ENCODE assay signal across 30 cellular contexts in the genomic region with DNA sequence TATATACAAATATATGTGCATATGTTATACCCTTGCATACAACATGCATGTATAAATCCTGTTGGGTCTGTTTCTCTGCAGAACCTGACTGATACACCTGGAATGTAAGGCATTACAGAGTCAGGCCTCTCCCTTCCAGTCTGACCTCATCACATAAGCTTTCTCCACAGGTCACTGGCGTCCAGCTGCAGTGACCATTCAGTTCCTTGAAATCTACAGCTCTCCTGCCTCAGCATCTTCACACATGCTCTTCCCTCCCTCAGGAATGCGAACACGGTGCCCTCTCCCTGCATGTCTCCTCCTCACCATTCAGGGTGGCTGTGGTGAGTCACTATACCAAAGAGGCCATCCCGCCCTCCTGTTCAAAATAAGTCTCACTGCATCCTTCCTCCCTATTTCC.
DNase-seq lines count a peak whose midpoint lies in the region; ATAC-seq, FAIRE-seq and TF ChIP-seq lines count a peak whose summit lies in the region.
"Had no signal": no experiment of that assay in that cellular context is flagged by ENCODE, and none has a peak within 500 bp of the region (broad histone marks: within the 10 kb centered on the region; RNA-seq: fewer than 3 reads in every experiment).

No MANE protein-coding gene starts in this region.

- no peak overlapping the region for H3K4me3 ChIP-seq in breast epithelium
- no peak overlapping the region for H3K4me3 ChIP-seq in bronchial epithelial cell (ENCODE audit: low read depth, low read length)
- no peak overlapping the region for H3K4me3 ChIP-seq in A673 (ENCODE audit: low read depth, low read length, poor library complexity, severe bottlenecking)
- H3K4me3 ChIP-seq: GM12878, HAP-1, psoas muscle had no signal

- CTCF ChIA-PET in MCF 10A (lab: Yijun Ruan, JAX) (interaction anchor here (0.6 to 0.7 kb wide), 3 partner anchors 19 to 1146 kb away, joined by 3 to 4 read pairs (median 3); no protein-coding TSS in a partner anchor), A673 (lab: Charles Lee) (no interaction called here)

- H3K4me1 Mint-ChIP-seq in MCF 10A (ENCODE audit: insufficient read depth, unreplicated experiment) = peaks cover 12% of the 10 kb centered on the region
- no peaks in the 10 kb centered on the region for H3K4me1 Mint-ChIP-seq in natural killer cell treated with Interleukin-12 subunit alpha and Interleukin-12 subunit beta and Interleukin-15 and Interleukin-18, amount 100 ng/mL, for 72 hours (ENCODE audit: low read depth in 2 of 2)
- H3K4me1 Mint-ChIP-seq: activated naive CD4-positive, alpha-beta T cell treated with anti-CD3 and anti-CD28 coated beads, Interleukin-2, amount 10 ng/mL, durations not matched to agents 7 days and 5 days; B cell; memory B cell had no signal

- DNase-seq in MCF 10A (ENCODE audit: unreplicated experiment) (peak; percentile 29), breast epithelium (ENCODE audit: low spot score in 2 of 2) (no peak), bronchial epithelial cell (ENCODE audit: low read depth) (peak; percentile 68), iris pigment epithelial cell (ENCODE audit: low read depth) (peak; percentile 8), NCI-H128 (lab: John Stamatoyannopoulos, UW; ENCODE audit: unreplicated experiment) (no peak), A673 (ENCODE audit: low spot score) (no peak)
- DNase-seq in natural killer cell treated with Interleukin-12 subunit alpha and Interleukin-12 subunit beta and Interleukin-15 and Interleukin-18, amount 100 ng/mL, for 72 hours (ENCODE audit: low spot score) = no peak
- DNase-seq: 8988T; activated CD4-positive, alpha-beta T cell treated with anti-CD3 and anti-CD28 coated beads, Interleukin-2, amount 50 U/mL, for 1 hour; activated naive CD4-positive, alpha-beta T cell treated with anti-CD3 and anti-CD28 coated beads, Interleukin-2, amount 10 ng/mL, durations not matched to agents 7 days and 5 days; amygdala; caudate nucleus; COR-L47; foreskin melanocyte; hippocampal formation; Kasumi-1; NCI-H1105; NCI-H2029; NCI-H345; NCI-H748 treated with DMSO at 0.1 percent for 48 hours; psoas muscle; T-helper 9 cell had no signal

- no peaks in the 10 kb centered on the region for H3K4me1 ChIP-seq in breast epithelium
- no peaks in the 10 kb centered on the region for H3K4me1 ChIP-seq in A673 (ENCODE audit: insufficient read depth, low read length, poor library complexity, severe bottlenecking)
- H3K4me1 ChIP-seq: HAP-1, psoas muscle had no signal

- H3K9me3 Mint-ChIP-seq in MCF 10A (ENCODE audit: unreplicated experiment) = peaks cover 21% of the 10 kb centered on the region
- H3K9me3 Mint-ChIP-seq in natural killer cell treated with Interleukin-12 subunit alpha and Interleukin-12 subunit beta and Interleukin-15 and Interleukin-18, amount 100 ng/mL, for 72 hours = no peaks in the 10 kb centered on the region
- H3K9me3 Mint-ChIP-seq: activated naive CD4-positive, alpha-beta T cell treated with anti-CD3 and anti-CD28 coated beads, Interleukin-2, amount 10 ng/mL, durations not matched to agents 7 days and 5 days; type B pancreatic cell had no signal

- no peak for FAIRE-seq in bronchial epithelial cell (lab: Jason Lieb, UNC)
- FAIRE-seq: GM12878, keratinocyte had no signal

- BruUV-seq in MCF 10A (replicated peaks; lab: Mats Ljungman, UMichigan) (no TSS peak), A673 (replicated peaks; lab: Mats Ljungman, UMichigan) (no TSS peak)

- no peak for TF ChIP-seq POLR2A in breast epithelium (IDR thresholded peaks at IDR 0.05)

- H3K36me3 ChIP-seq in breast epithelium (no peaks in the 10 kb centered on the region), bronchial epithelial cell (ENCODE audit: control insufficient read depth, insufficient read depth, low read length) (no peaks in the 10 kb centered on the region), A673 (ENCODE audit: insufficient read depth, low read length, poor library complexity, severe bottlenecking) (no peaks in the 10 kb centered on the region)
- H3K36me3 ChIP-seq: HAP-1 had no signal

- H3K4me3 Mint-ChIP-seq in MCF 10A (ENCODE audit: unreplicated experiment) = no peak overlapping the region
- H3K4me3 Mint-ChIP-seq in natural killer cell treated with Interleukin-12 subunit alpha and Interleukin-12 subunit beta and Interleukin-15 and Interleukin-18, amount 100 ng/mL, for 72 hours = no peak overlapping the region
- H3K4me3 Mint-ChIP-seq: activated naive CD4-positive, alpha-beta T cell treated with anti-CD3 and anti-CD28 coated beads, Interleukin-2, amount 10 ng/mL, durations not matched to agents 7 days and 5 days; B cell; memory B cell; type B pancreatic cell had no signal

- intact Hi-C loops in MCF 10A (cut with micrococcal nuclease) = no loop called here
- intact Hi-C loops in breast epithelium (cut with DNase I; ENCODE audit: low total_unique reads) = no loop called here
- intact Hi-C loops in A673 (cut with micrococcal nuclease; ENCODE audit: unreplicated experiment) = no loop called here

- H3K9me3 ChIP-seq in breast epithelium (no peaks in the 10 kb centered on the region), A673 (ENCODE audit: low read depth, low read length, poor library complexity, severe bottlenecking) (peaks cover 3% of the 10 kb centered on the region)
- H3K9me3 ChIP-seq: HAP-1, psoas muscle had no signal

- ATAC-seq in natural killer cell treated with Interleukin-12 subunit alpha and Interleukin-12 subunit beta and Interleukin-15 and Interleukin-18, amount 100 ng/mL, for 72 hours = no peak
- ATAC-seq in HG03571 (IDR thresholded peaks at IDR 0.05; ENCODE audit: unreplicated experiment) = no peak
- ATAC-seq: GM12878, psoas muscle, SK-N-SH treated with all-trans-retinoic acid at 6 μM for 48 hours had no signal

- no peaks in the 10 kb centered on the region for H3K36me3 Mint-ChIP-seq in MCF 10A (ENCODE audit: insufficient read depth, unreplicated experiment)
- H3K36me3 Mint-ChIP-seq in natural killer cell treated with Interleukin-12 subunit alpha and Interleukin-12 subunit beta and Interleukin-15 and Interleukin-18, amount 100 ng/mL, for 72 hours = no peaks in the 10 kb centered on the region
- H3K36me3 Mint-ChIP-seq: activated naive CD4-positive, alpha-beta T cell treated with anti-CD3 and anti-CD28 coated beads, Interleukin-2, amount 10 ng/mL, durations not matched to agents 7 days and 5 days; memory B cell; type B pancreatic cell had no signal

- TF ChIP-seq CTCF in MCF 10A (IDR thresholded peaks at IDR 0.05; ENCODE audit: unreplicated experiment) (no peak), breast epithelium (IDR thresholded peaks at IDR 0.05) (no peak), bronchial epithelial cell (IDR thresholded peaks at IDR 0.05; ENCODE audit: insufficient read depth, low read length, severe bottlenecking) (no peak), A673 (conservative IDR thresholded peaks at IDR 0.05; ENCODE audit: low read depth, low read length) (no peak)

- H3K27ac ChIP-seq in breast epithelium (no peak overlapping the region), A673 (ENCODE audit: low read depth, low read length, poor library complexity, severe bottlenecking) (no peak overlapping the region)
- H3K27ac ChIP-seq: psoas muscle had no signal

- no peak overlapping the region for H3K27ac Mint-ChIP-seq in MCF 10A (ENCODE audit: low read depth, unreplicated experiment)
- H3K27ac Mint-ChIP-seq in natural killer cell treated with Interleukin-12 subunit alpha and Interleukin-12 subunit beta and Interleukin-15 and Interleukin-18, amount 100 ng/mL, for 72 hours = no peak overlapping the region
- H3K27ac Mint-ChIP-seq: activated naive CD4-positive, alpha-beta T cell treated with anti-CD3 and anti-CD28 coated beads, Interleukin-2, amount 10 ng/mL, durations not matched to agents 7 days and 5 days; B cell; memory B cell; type B pancreatic cell had no signal

- H3K27me3 Mint-ChIP-seq in MCF 10A (ENCODE audit: insufficient read depth, unreplicated experiment) = no peaks in the 10 kb centered on the region
- H3K27me3 Mint-ChIP-seq in natural killer cell treated with Interleukin-12 subunit alpha and Interleukin-12 subunit beta and Interleukin-15 and Interleukin-18, amount 100 ng/mL, for 72 hours = peaks cover 4 to 35% of the 10 kb centered on the region in 2 donors
- H3K27me3 Mint-ChIP-seq: activated naive CD4-positive, alpha-beta T cell treated with anti-CD3 and anti-CD28 coated beads, Interleukin-2, amount 10 ng/mL, durations not matched to agents 7 days and 5 days had no signal

- H3K27me3 ChIP-seq in breast epithelium (peaks cover 0 to 6% of the 10 kb centered on the region in 2 donors), bronchial epithelial cell (ENCODE audit: control insufficient read depth, insufficient read depth, low read length) (no peaks in the 10 kb centered on the region), A673 (replicated peaks; ENCODE audit: insufficient read depth, low read depth, low read length, poor library complexity) (no peaks in the 10 kb centered on the region)

- POLR2A ChIA-PET in MCF 10A (lab: Yijun Ruan, JAX) = interaction anchor here (1.2 kb wide), 1 partner anchor 202 kb away, joined by 3 read pairs; no protein-coding TSS in a partner anchor
- POLR2A ChIA-PET in A673 (lab: Charles Lee; ENCODE audit: low non-redundant PET) = no interaction called here

Comparison
In these comparisons a context has a peak if more than half of its experiments do, and no peak if none do; other contexts are left out.
1. DNase-seq: peak in MCF 10A (single experiment), bronchial epithelial cell (single experiment) and iris pigment epithelial cell (single experiment); none in breast epithelium (0 of 2), natural killer cell treated with Interleukin-12 subunit alpha and Interleukin-12 subunit beta and Interleukin-15 and Interleukin-18, amount 100 ng/mL, for 72 hours (single experiment), NCI-H128 (single experiment) and A673 (single experiment).